Comparison of ENCODE assay signal across 8 cellular contexts in genomic region chr5:139747583-139748504, GRCh38. TPM values are rescaled to one million over a fixed set of nuclear protein-coding genes. Genes with fewer than 3 reads are reported as not detected.
DNase-seq lines count a peak whose midpoint lies in the region; ATAC-seq and TF ChIP-seq lines count a peak whose summit lies in the region.

No MANE protein-coding gene starts in this region.

- no peak for TF ChIP-seq POLR2A in gastroesophageal sphincter (IDR thresholded peaks at IDR 0.05)

- ATAC-seq in GM21367 (IDR thresholded peaks at IDR 0.05; ENCODE audit: unreplicated experiment) (peak; percentile 22), gastroesophageal sphincter (no peak), omental fat pad (ENCODE audit: low FRiP score) (peak; percentile 13)

- TF ChIP-seq EP300 in gastroesophageal sphincter (IDR thresholded peaks at IDR 0.05): no peak

- H3K27ac Mint-ChIP-seq in activated T-helper 2 cell treated with anti-CD3 and anti-CD28 coated beads, Interferon-gamma antibody, Interleukin-2, Interleukin-4, amounts not matched to agents 10 μg/mL and 5 μg/mL and 100 μg/mL, durations not matched to agents 14 hours and 24 hours and 36 hours: peak overlapping the region; percentile 77

- H3K27ac ChIP-seq in BLaER1 (peak overlapping the region; percentile 97), gastroesophageal sphincter (peak overlapping the region in 1 of 4 donors; percentile 64)

- H3K4me3 ChIP-seq in BLaER1: peak overlapping the region; percentile 63
- H3K4me3 ChIP-seq in gastroesophageal sphincter: peak overlapping the region; percentile 18 to 50

- intact Hi-C loops in activated T-helper 2 cell treated with anti-CD3 and anti-CD28 coated beads, Interferon-gamma antibody, Interleukin-2, Interleukin-4, amounts not matched to agents 10 μg/mL and 5 μg/mL and 100 μg/mL, durations not matched to agents 14 hours and 24 hours and 36 hours (cut with micrococcal nuclease): loop anchor here (1.0 to 2.0 kb wide), 3 partner anchors 17 to 111 kb away; no protein-coding TSS in a partner anchor

- TF ChIP-seq CTCF in gastroesophageal sphincter (IDR thresholded peaks at IDR 0.05): no peak
- no peak for TF ChIP-seq CTCF in omental fat pad (IDR thresholded peaks at IDR 0.05)

- peaks cover 40% of the 10 kb centered on the region for H3K27me3 Mint-ChIP-seq in activated T-helper 2 cell treated with anti-CD3 and anti-CD28 coated beads, Interferon-gamma antibody, Interleukin-2, Interleukin-4, amounts not matched to agents 10 μg/mL and 5 μg/mL and 100 μg/mL, durations not matched to agents 14 hours and 24 hours and 36 hours (ENCODE audit: low read depth)

- no peaks in the 10 kb centered on the region for H3K9me3 Mint-ChIP-seq in activated T-helper 2 cell treated with anti-CD3 and anti-CD28 coated beads, Interferon-gamma antibody, Interleukin-2, Interleukin-4, amounts not matched to agents 10 μg/mL and 5 μg/mL and 100 μg/mL, durations not matched to agents 14 hours and 24 hours and 36 hours

- peak overlapping the region; percentile 75 for H3K9ac ChIP-seq in BLaER1

- peak overlapping the region; percentile 77 for H3K4me3 Mint-ChIP-seq in activated T-helper 2 cell treated with anti-CD3 and anti-CD28 coated beads, Interferon-gamma antibody, Interleukin-2, Interleukin-4, amounts not matched to agents 10 μg/mL and 5 μg/mL and 100 μg/mL, durations not matched to agents 14 hours and 24 hours and 36 hours (ENCODE audit: low read depth)

- no peaks in the 10 kb centered on the region for H3K9me3 ChIP-seq in BLaER1
- H3K9me3 ChIP-seq in gastroesophageal sphincter: no peaks in the 10 kb centered on the region

- H3K4me2 ChIP-seq in BLaER1: peak overlapping the region; percentile 99

- DNase-seq in NCI-H2227 treated with DMSO at 0.1 percent for 48 hours (lab: John Stamatoyannopoulos, UW) (peak; percentile 21), omental fat pad (ENCODE audit: low spot score) (peak; percentile 41), ureter (ENCODE audit: low spot score) (peak; percentile 56), SK-N-DZ (ENCODE audit: low spot score) (no peak)
- DNase-seq in activated T-helper 2 cell treated with anti-CD3 and anti-CD28 coated beads, Interferon-gamma antibody, Interleukin-2, Interleukin-4, amounts not matched to agents 10 μg/mL and 5 μg/mL and 100 μg/mL, durations not matched to agents 14 hours and 24 hours and 36 hours (ENCODE audit: low spot score): peak; percentile 21

- no peaks in the 10 kb centered on the region for H3K36me3 Mint-ChIP-seq in activated T-helper 2 cell treated with anti-CD3 and anti-CD28 coated beads, Interferon-gamma antibody, Interleukin-2, Interleukin-4, amounts not matched to agents 10 μg/mL and 5 μg/mL and 100 μg/mL, durations not matched to agents 14 hours and 24 hours and 36 hours (ENCODE audit: low read depth)

- H3K36me3 ChIP-seq in BLaER1: no peaks in the 10 kb centered on the region
- no peaks in the 10 kb centered on the region for H3K36me3 ChIP-seq in gastroesophageal sphincter

- 28% methylated on average over 2 of the region's 60 CpGs; no CpG with 5 or more reads in 1 of the 2 donors for WGBS in gastroesophageal sphincter (ENCODE audit: low coverage in 1 of 2), 2 donors

- H4K20me1 ChIP-seq in BLaER1: no peaks in the 10 kb centered on the region

- peaks cover 25% of the 10 kb centered on the region for H3K4me1 Mint-ChIP-seq in activated T-helper 2 cell treated with anti-CD3 and anti-CD28 coated beads, Interferon-gamma antibody, Interleukin-2, Interleukin-4, amounts not matched to agents 10 μg/mL and 5 μg/mL and 100 μg/mL, durations not matched to agents 14 hours and 24 hours and 36 hours (ENCODE audit: low read depth)

- peaks cover 95% of the 10 kb centered on the region for H3K4me1 ChIP-seq in BLaER1
- peaks cover 0 to 37% (median 28%) of the 10 kb centered on the region in 3 donors for H3K4me1 ChIP-seq in gastroesophageal sphincter

- H3K27me3 ChIP-seq in BLaER1 (no peaks in the 10 kb centered on the region), gastroesophageal sphincter (peaks cover 36% of the 10 kb centered on the region)

RNA-seq across cellular contexts. Expression of gene PSD2, which starts 47.8 kb away (rescaled TPM):
- total RNA-seq in activated T-helper 2 cell treated with anti-CD3 and anti-CD28 coated beads, Interferon-gamma antibody, Interleukin-2, Interleukin-4, amounts not matched to agents 10 μg/mL and 5 μg/mL and 100 μg/mL, durations not matched to agents 14 hours and 24 hours and 36 hours: not detected in 2 replicates
- total RNA-seq in gastroesophageal sphincter: under 1 TPM in 2 of 4 donors, not detected in 2; 0.13 to 0.16 TPM
- total RNA-seq in omental fat pad: under 1 TPM in 3 of 4 donors, not detected in 1; 0.12 to 0.46 (median 0.16) TPM
- 0.21 TPM for total RNA-seq in ureter
- polyA plus RNA-seq in SK-N-DZ (2014; cell fraction: cytosol; rRNA removed): 0.07 TPM in 1 of 2 replicates, not detected in the other
- polyA plus RNA-seq in SK-N-DZ (2014; cell fraction: nucleus; rRNA removed): 0.06 and 1.4 TPM in 2 replicates
